19 cellular contexts compared by ENCODE assay signal in the genomic region with DNA sequence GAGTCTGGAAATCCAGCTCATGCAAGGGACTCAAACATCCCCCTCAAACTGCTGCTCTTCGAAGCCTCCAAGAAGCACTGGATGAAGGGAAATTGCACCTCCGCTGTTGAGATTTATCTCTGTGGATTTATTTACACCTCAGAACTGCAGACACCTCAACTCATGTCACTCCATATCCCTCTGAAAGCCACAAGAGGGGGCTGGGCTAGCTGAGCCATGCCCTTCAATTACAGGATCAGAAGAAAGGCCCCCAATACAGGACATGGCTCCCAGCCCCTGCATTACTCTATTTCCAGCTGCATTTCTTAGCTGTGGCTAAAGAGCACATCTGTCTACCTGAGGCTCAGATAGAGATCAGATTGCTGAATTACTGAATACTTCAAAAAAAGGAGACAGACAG.
DNase-seq lines count a peak whose midpoint lies in the region; ATAC-seq and TF ChIP-seq lines count a peak whose summit lies in the region.
"Had no signal": no experiment of that assay in that cellular context is flagged by ENCODE, and none has a peak within 500 bp of the region (broad histone marks: within the 10 kb centered on the region; RNA-seq: fewer than 3 reads in every experiment).

No MANE protein-coding gene starts in this region.

- H3K27me3 ChIP-seq in H7 (ENCODE audit: control insufficient read depth, insufficient read depth, low read length) (no peaks in the 10 kb centered on the region), breast epithelium (no peaks in the 10 kb centered on the region)
- H3K27me3 ChIP-seq: BE2C, SJSA1 had no signal

- BruUV-seq in OCI-LY7 (replicated peaks; lab: Mats Ljungman, UMichigan): no TSS peak

- H3K9me2 ChIP-seq in OCI-LY7 (ENCODE audit: insufficient read depth, low read length): no peaks in the 10 kb centered on the region

- no peaks in the 10 kb centered on the region for H3K4me1 Mint-ChIP-seq in type B pancreatic cell (ENCODE audit: unreplicated experiment)
- peaks cover 5% of the 10 kb centered on the region for H3K4me1 Mint-ChIP-seq in activated T-cell treated with anti-CD3 and anti-CD28 coated beads, Interleukin-2, amount 50 U/mL, for 24 hours (ENCODE audit: low read depth)

- DNase-seq in H7 (peak; percentile 41), OCI-LY7 (ENCODE audit: low spot score) (no peak), iPS-NIHi11 (ENCODE audit: low spot score) (peak; percentile 32), type B pancreatic cell (ENCODE audit: extremely low spot score, unreplicated experiment) (no peak), breast epithelium (ENCODE audit: low spot score in 2 of 2) (no peak)
- no peak for DNase-seq in activated T-cell treated with anti-CD3 and anti-CD28 coated beads, Interleukin-2, amount 50 U/mL, for 24 hours
- DNase-seq: BE2C; CD4-positive, CD25-positive, alpha-beta regulatory T cell; DMS79 treated with DMSO at 0.1 percent for 48 hours; HFFc6; KBM-7; NCI-H1105; NCI-H2029 treated with DMSO at 0.1 percent for 48 hours; NCI-H226; NCI-H510A treated with DMSO at 0.1 percent for 48 hours; NCI-H774 had no signal

- no peaks in the 10 kb centered on the region for H3K9me3 ChIP-seq in OCI-LY7 (ENCODE audit: low read length)
- H3K9me3 ChIP-seq in breast epithelium: no peaks in the 10 kb centered on the region
- H3K9me3 ChIP-seq: BE2C, SJSA1 had no signal

- no peaks in the 10 kb centered on the region for H3K36me3 Mint-ChIP-seq in type B pancreatic cell
- H3K36me3 Mint-ChIP-seq in activated T-cell treated with anti-CD3 and anti-CD28 coated beads, Interleukin-2, amount 50 U/mL, for 24 hours (ENCODE audit: low read depth): no peaks in the 10 kb centered on the region
- H3K36me3 Mint-ChIP-seq: CD4-positive, CD25-positive, alpha-beta regulatory T cell had no signal

- 0 out of 2 replicates have a peak, but pooled peaks have one; percentile 18 for TF ChIP-seq CTCF in OCI-LY7 (conservative IDR thresholded peaks at IDR 0.05; ENCODE audit: low read length)
- peak; percentile 28 for TF ChIP-seq CTCF in type B pancreatic cell (conservative IDR thresholded peaks at IDR 0.05)
- TF ChIP-seq CTCF in breast epithelium (IDR thresholded peaks at IDR 0.05): no peak

- CTCF ChIA-PET in OCI-LY7 (lab: Charles Lee; ENCODE audit: unreplicated experiment): no interaction called here

- no peak for ATAC-seq in HG02885 (IDR thresholded peaks at IDR 0.05; ENCODE audit: poor library complexity, unreplicated experiment)
- ATAC-seq: Right ventricle myocardium inferior had no signal

- POLR2A ChIA-PET in OCI-LY7 (lab: Charles Lee): no interaction called here

- peaks cover 5% of the 10 kb centered on the region for H3K9me3 Mint-ChIP-seq in type B pancreatic cell
- peaks cover 3% of the 10 kb centered on the region for H3K9me3 Mint-ChIP-seq in activated T-cell treated with anti-CD3 and anti-CD28 coated beads, Interleukin-2, amount 50 U/mL, for 24 hours

- H3K27ac Mint-ChIP-seq in type B pancreatic cell: no peak overlapping the region
- no peak overlapping the region for H3K27ac Mint-ChIP-seq in activated T-cell treated with anti-CD3 and anti-CD28 coated beads, Interleukin-2, amount 50 U/mL, for 24 hours
- H3K27ac Mint-ChIP-seq: HFFc6 had no signal

- H4K20me1 ChIP-seq in OCI-LY7 (ENCODE audit: insufficient read depth, low read length): no peaks in the 10 kb centered on the region

- intact Hi-C loops in OCI-LY7 (cut with micrococcal nuclease; ENCODE audit: unreplicated experiment) (no loop called here), breast epithelium (cut with DNase I; ENCODE audit: low total_unique reads) (no loop called here)

- TF ChIP-seq POLR2A in breast epithelium (IDR thresholded peaks at IDR 0.05): no peak

- H3K27me3 Mint-ChIP-seq in type B pancreatic cell: peaks cover 10% of the 10 kb centered on the region
- peaks cover 23% of the 10 kb centered on the region for H3K27me3 Mint-ChIP-seq in activated T-cell treated with anti-CD3 and anti-CD28 coated beads, Interleukin-2, amount 50 U/mL, for 24 hours

- H3K4me2 ChIP-seq in OCI-LY7 (ENCODE audit: low read length): no peak overlapping the region

- no peaks in the 10 kb centered on the region for H3K4me1 ChIP-seq in OCI-LY7 (ENCODE audit: insufficient read depth, low read length, poor library complexity, severe bottlenecking)
- H3K4me1 ChIP-seq in breast epithelium: no peaks in the 10 kb centered on the region
- H3K4me1 ChIP-seq: BE2C, SJSA1 had no signal

- no peak overlapping the region for H3K27ac ChIP-seq in OCI-LY7 (ENCODE audit: low read depth, low read length, poor library complexity, severe bottlenecking)
- H3K27ac ChIP-seq in breast epithelium: no peak overlapping the region
- H3K27ac ChIP-seq: SJSA1 had no signal

- H3K4me3 ChIP-seq in H7 (ENCODE audit: insufficient read depth, low read depth, low read length) (no peak overlapping the region), OCI-LY7 (ENCODE audit: low read depth, low read length, poor library complexity, severe bottlenecking) (no peak overlapping the region), breast epithelium (no peak overlapping the region)
- H3K4me3 ChIP-seq: SJSA1 had no signal

- H3K36me3 ChIP-seq in H7 (replicated peaks; ENCODE audit: control insufficient read depth, insufficient read depth, low read length) (no peaks in the 10 kb centered on the region), OCI-LY7 (ENCODE audit: insufficient read depth, low read length) (no peaks in the 10 kb centered on the region), breast epithelium (no peaks in the 10 kb centered on the region)
- H3K36me3 ChIP-seq: BE2C, SJSA1 had no signal

- no peak overlapping the region for H3K4me3 Mint-ChIP-seq in type B pancreatic cell
- no peak overlapping the region for H3K4me3 Mint-ChIP-seq in activated T-cell treated with anti-CD3 and anti-CD28 coated beads, Interleukin-2, amount 50 U/mL, for 24 hours
- H3K4me3 Mint-ChIP-seq: CD4-positive, CD25-positive, alpha-beta regulatory T cell; HFFc6 had no signal

- no peak overlapping the region for H2AFZ ChIP-seq in OCI-LY7 (ENCODE audit: low read length)

- H3K79me2 ChIP-seq in OCI-LY7 (ENCODE audit: insufficient read depth, low read depth, low read length): no peaks in the 10 kb centered on the region

Comparison
In these comparisons a context has a peak if more than half of its experiments do, and no peak if none do; other contexts are left out.
1. DNase-seq: peak in H7 (single experiment) and iPS-NIHi11 (single experiment); none in OCI-LY7 (single experiment), type B pancreatic cell (single experiment), breast epithelium (0 of 2) and activated T-cell treated with anti-CD3 and anti-CD28 coated beads, Interleukin-2, amount 50 U/mL, for 24 hours (single experiment).
2. CTCF ChIP-seq: peak in OCI-LY7 (single experiment) and type B pancreatic cell (single experiment); none in breast epithelium (0 of 3).